29 cellular contexts compared by ENCODE assay signal in genomic region chr5:80695666-80696065, GRCh38.
"Had no signal": no experiment of that assay in that cellular context is flagged by ENCODE, and none has a peak within 500 bp of the region (broad histone marks: within the 10 kb centered on the region; RNA-seq: fewer than 3 reads in every experiment).

No MANE protein-coding gene starts in this region.

- H3K27ac ChIP-seq: epithelial cell of prostate, gastrocnemius medialis, heart right ventricle, left lung, neural progenitor cell, parathyroid adenoma, right lobe of liver, suprapubic skin, transverse colon, vagina had no signal

- H3K4me1 ChIP-seq: gastrocnemius medialis, heart right ventricle, left lung, neural progenitor cell, parathyroid adenoma, right lobe of liver, suprapubic skin, vagina had no signal

- H3K9me3 ChIP-seq: gastrocnemius medialis, heart right ventricle, left lung, right lobe of liver, suprapubic skin, transverse colon, vagina had no signal

- H3K4me2 ChIP-seq: neural progenitor cell had no signal

- ATAC-seq: esophagus mucosa; gastrocnemius medialis; heart right ventricle; left cardiac atrium; naive thymus-derived CD4-positive, alpha-beta T cell; right lobe of liver; stimulated activated naive CD8-positive, alpha-beta T cell treated with anti-CD3 and anti-CD28 coated beads, Interleukin-15, amount 100 ng/mL, for 72 hours had no signal

- FAIRE-seq: islet of Langerhans, small intestine had no signal

- H3K9ac ChIP-seq: neural progenitor cell, parathyroid adenoma had no signal

- H3K27me3 Mint-ChIP-seq: dendritic cell treated with granulocyte-macrophage colony-stimulating factor and Interleukin-4, amounts not matched to agents 40 ng/mL and 50 ng/mL, for 4 days; naive thymus-derived CD4-positive, alpha-beta T cell; progenitor cell of endocrine pancreas; stimulated activated naive CD8-positive, alpha-beta T cell treated with anti-CD3 and anti-CD28 coated beads, Interleukin-15, amount 100 ng/mL, for 72 hours had no signal

- H2AFZ ChIP-seq: neural progenitor cell, parathyroid adenoma had no signal

- H3K27me3 ChIP-seq: gastrocnemius medialis, heart right ventricle, left lung, neural progenitor cell, right lobe of liver, suprapubic skin, transverse colon, vagina had no signal

- H3K36me3 ChIP-seq: gastrocnemius medialis, neural progenitor cell, right lobe of liver, suprapubic skin, transverse colon, vagina had no signal

- H3K9me3 Mint-ChIP-seq: dendritic cell treated with granulocyte-macrophage colony-stimulating factor and Interleukin-4, amounts not matched to agents 40 ng/mL and 50 ng/mL, for 4 days; endodermal cell; naive thymus-derived CD4-positive, alpha-beta T cell; nephron; neural progenitor cell; stimulated activated naive CD8-positive, alpha-beta T cell treated with anti-CD3 and anti-CD28 coated beads, Interleukin-15, amount 100 ng/mL, for 72 hours had no signal

- DNase-seq: effector CD8-positive, alpha-beta T cell; endodermal cell; foreskin fibroblast; gastrocnemius medialis; glutamatergic neuron; heart right ventricle; hippocampal formation; left cardiac atrium; left lung; mesendoderm; midbrain; naive thymus-derived CD4-positive, alpha-beta T cell; right lobe of liver; small intestine; stimulated activated CD4-positive, alpha-beta T cell treated with anti-CD3 and anti-CD28 coated beads, Interleukin-15, amount 100 ng/mL, for 24 hours; stimulated activated CD4-positive, alpha-beta T cell treated with anti-CD3 and anti-CD28 coated beads, Interleukin-2, amount 100 ng/mL, for 48 hours; stimulated activated naive CD4-positive, alpha-beta T cell; stimulated activated naive CD8-positive, alpha-beta T cell treated with anti-CD3 and anti-CD28 coated beads, Interleukin-15, amount 100 ng/mL, for 72 hours; transverse colon had no signal

- H3K4me1 Mint-ChIP-seq: endodermal cell, nephron, neural progenitor cell had no signal

- H3K27ac Mint-ChIP-seq: dendritic cell treated with granulocyte-macrophage colony-stimulating factor and Interleukin-4, amounts not matched to agents 40 ng/mL and 50 ng/mL, for 4 days; endodermal cell; naive thymus-derived CD4-positive, alpha-beta T cell; nephron; neural progenitor cell had no signal

- H3K4me3 Mint-ChIP-seq: dendritic cell treated with granulocyte-macrophage colony-stimulating factor and Interleukin-4, amounts not matched to agents 40 ng/mL and 50 ng/mL, for 4 days; endodermal cell; naive thymus-derived CD4-positive, alpha-beta T cell; nephron; neural progenitor cell; stimulated activated naive CD8-positive, alpha-beta T cell treated with anti-CD3 and anti-CD28 coated beads, Interleukin-15, amount 100 ng/mL, for 72 hours had no signal

- H3K79me2 ChIP-seq: parathyroid adenoma had no signal

- H3K4me3 ChIP-seq: gastrocnemius medialis, heart right ventricle, left lung, neural progenitor cell, right lobe of liver, suprapubic skin, transverse colon, vagina had no signal
